Comparison of ENCODE assay signal across 11 cellular contexts in genomic region chr7:41900034-41900433, GRCh38.
DNase-seq lines count a peak whose midpoint lies in the region; ATAC-seq, FAIRE-seq and TF ChIP-seq lines count a peak whose summit lies in the region.
"Had no signal": no experiment of that assay in that cellular context is flagged by ENCODE, and none has a peak within 500 bp of the region (broad histone marks: within the 10 kb centered on the region; RNA-seq: fewer than 3 reads in every experiment).

No MANE protein-coding gene starts in this region.

- no peaks in the 10 kb centered on the region for H4K20me1 ChIP-seq in HepG2 (ENCODE audit: insufficient read depth, low read length)
- no peaks in the 10 kb centered on the region for H4K20me1 ChIP-seq in SK-N-SH (ENCODE audit: insufficient read depth)

- H4K5ac ChIP-seq in mesendoderm (ENCODE audit: low read length), result no peak overlapping the region

- no peaks in the 10 kb centered on the region for H3K36me3 ChIP-seq in HepG2 (replicated peaks in 1 of 2; ENCODE audit: control insufficient read depth in 1 of 2, insufficient read depth in 2 of 2, low read length in 2 of 2)
- no peaks in the 10 kb centered on the region for H3K36me3 ChIP-seq in right lobe of liver
- H3K36me3 ChIP-seq in SK-N-SH (replicated peaks in 1 of 2; ENCODE audit: control insufficient read depth in 1 of 2, insufficient read depth in 2 of 2, low read length in 1 of 2), result no peaks in the 10 kb centered on the region
- H3K36me3 ChIP-seq in mesendoderm (ENCODE audit: control insufficient read depth, insufficient read depth, low read length), result no peaks in the 10 kb centered on the region

- H3F3A ChIP-seq in SK-N-SH (replicated peaks; ENCODE audit: insufficient read depth), result peaks cover 12% of the 10 kb centered on the region

- ATAC-seq in HepG2 (no peak), right lobe of liver (no peak), HG02938 (IDR thresholded peaks at IDR 0.05; ENCODE audit: unreplicated experiment) (no peak)

- H3K9me2 ChIP-seq in SK-N-SH, result no peaks in the 10 kb centered on the region

- no peak overlapping the region for H2BK15ac ChIP-seq in mesendoderm (replicated peaks; ENCODE audit: low read depth)

- intact Hi-C loops in HepG2 (cut with micrococcal nuclease; ENCODE audit: unreplicated experiment), result no loop called here
- intact Hi-C loops in right lobe of liver (cut with DNase I), result no loop called here

- in situ Hi-C loops in HepG2 (cut with HindIII; ENCODE audit: extremely low pct_ligation_motif_present, low pct_unique_long_range_greater_than_20kb), result no loop called here

- H3K4me3 ChIP-seq in HepG2 (replicated peaks in 1 of 3; ENCODE audit: insufficient read depth in 1 of 3, low read depth in 2 of 3, low read length in 3 of 3) (no peak overlapping the region), right lobe of liver (no peak overlapping the region), SK-N-SH (ENCODE audit: low read depth in 2 of 2, low read length in 1 of 2) (0 out of 4 replicates have a peak overlapping the region, but pooled peaks of 1 of the 2 experiments have one; percentile 21), mesendoderm (ENCODE audit: low read length) (no peak overlapping the region)

- H3K9me3 Mint-ChIP-seq in mesothelial cell of epicardium, result peaks cover 16% of the 10 kb centered on the region

- no peak overlapping the region for H3K4ac ChIP-seq in mesendoderm (ENCODE audit: low read depth, low read length)

- H3K4me1 Mint-ChIP-seq in mesothelial cell of epicardium, result peaks cover 25% of the 10 kb centered on the region
- H3K4me1 Mint-ChIP-seq: CD4-positive, CD25-positive, alpha-beta regulatory T cell had no signal

- no TSS peak for BruUV-seq in HepG2 (replicated peaks; lab: Mats Ljungman, UMichigan)

- H3K18ac ChIP-seq in mesendoderm (ENCODE audit: low read length), result no peak overlapping the region

- TF ChIP-seq POLR2A in HepG2 (IDR thresholded peaks at IDR 0.05; ENCODE audit: insufficient read depth in 1 of 2, low read depth in 2 of 2, low read length in 2 of 2), result no peak
- no peak for TF ChIP-seq POLR2A in right lobe of liver (IDR thresholded peaks at IDR 0.05)

- no peak overlapping the region for H2BK5ac ChIP-seq in mesendoderm (ENCODE audit: low read length)

- POLR2A ChIA-PET in HepG2 (lab: Yijun Ruan, JAX) (no interaction called here), SK-N-SH (lab: Yijun Ruan, JAX) (no interaction called here)

- H3K79me2 ChIP-seq in HepG2 (ENCODE audit: insufficient read depth, low read length) (no peaks in the 10 kb centered on the region), SK-N-SH (ENCODE audit: insufficient read depth) (no peaks in the 10 kb centered on the region), mesendoderm (ENCODE audit: control insufficient read depth, insufficient read depth, low read length) (no peaks in the 10 kb centered on the region)

- H2AK5ac ChIP-seq in mesendoderm (ENCODE audit: low read length), result no peak overlapping the region

- CTCF ChIA-PET in HepG2 (lab: Yijun Ruan, JAX; ENCODE audit: low intra/inter-chr PET ratio, low total read pairs), result no interaction called here
- CTCF ChIA-PET in SK-N-SH (lab: Yijun Ruan, JAX), result interaction anchor here (1.4 to 1.6 kb wide), 2 partner anchors 7 to 11 kb away, joined by 3 read pairs; no protein-coding TSS in a partner anchor

- WGBS in HepG2 (ENCODE audit: low lambda C conversion rate), result 0% methylated on average over 3 of the region's 3 CpGs
- 54% methylated on average over 3 of the region's 3 CpGs for WGBS in right lobe of liver (ENCODE audit: insufficient coverage, low coverage, low lambda C conversion rate, missing lambda C conversion rate)
- 4% methylated on average over 3 of the region's 3 CpGs for WGBS in SK-N-SH (ENCODE audit: low lambda C conversion rate)
- no CpG with 5 or more reads among the region's 3 CpGs for WGBS in mesendoderm (ENCODE audit: extremely low coverage, insufficient coverage, low lambda C conversion rate)

- H2AFZ ChIP-seq in HepG2 (ENCODE audit: low read length) (no peak overlapping the region), SK-N-SH (ENCODE audit: low read depth) (peak overlapping the region; percentile 78)

- no peak overlapping the region for H3K4me3 Mint-ChIP-seq in mesothelial cell of epicardium
- H3K4me3 Mint-ChIP-seq: CD4-positive, CD25-positive, alpha-beta regulatory T cell had no signal

- H3K4me1 ChIP-seq in HepG2 (ENCODE audit: insufficient read depth, low read length) (no peaks in the 10 kb centered on the region), right lobe of liver (no peaks in the 10 kb centered on the region), SK-N-SH (ENCODE audit: control insufficient read depth in 1 of 2, insufficient read depth in 2 of 2, low read depth in 1 of 2, low read length in 1 of 2) (peaks cover 0 to 32% of the 10 kb centered on the region in 2 experiments; a peak in 3 of 4 replicates), mesendoderm (ENCODE audit: control insufficient read depth, low read depth, low read length) (no peaks in the 10 kb centered on the region)

- H3K27ac Mint-ChIP-seq in mesothelial cell of epicardium, result peak overlapping the region; percentile 65
- H3K27ac Mint-ChIP-seq: CD4-positive, CD25-positive, alpha-beta regulatory T cell had no signal

- no peak overlapping the region for H3K23ac ChIP-seq in mesendoderm (ENCODE audit: low read length)

- no peaks in the 10 kb centered on the region for H3K79me1 ChIP-seq in mesendoderm (ENCODE audit: low read length)

- H2BK120ac ChIP-seq in mesendoderm (ENCODE audit: low read depth, low read length), result no peak overlapping the region

- TF ChIP-seq EP300 in HepG2 (IDR thresholded peaks at IDR 0.05; ENCODE audit: low read depth in 2 of 2, low read length in 2 of 2), result no peak
- no peak for TF ChIP-seq EP300 in HepG2 (CRISPR knock-in tag; IDR thresholded peaks at IDR 0.05; ENCODE audit: borderline replicate concordance)
- peak in 1 of 2 experiments; percentile 83; a peak in 2 of 4 replicates for TF ChIP-seq EP300 in SK-N-SH (IDR thresholded peaks at IDR 0.05; ENCODE audit: borderline replicate concordance in 1 of 2, low read depth in 1 of 2, low read length in 1 of 2)

- peaks cover 2% of the 10 kb centered on the region for H3K36me3 Mint-ChIP-seq in mesothelial cell of epicardium
- H3K36me3 Mint-ChIP-seq: CD4-positive, CD25-positive, alpha-beta regulatory T cell had no signal

- no peaks in the 10 kb centered on the region for H3K27me3 Mint-ChIP-seq in mesothelial cell of epicardium (ENCODE audit: low read depth)

- H3K27ac ChIP-seq in HepG2 (ENCODE audit: extremely low read length, insufficient read depth, low read length) (no peak overlapping the region), right lobe of liver (no peak overlapping the region), SK-N-SH (ENCODE audit: low read depth in 2 of 2, low read length in 1 of 2) (peak overlapping the region; percentile 44 to 77; a peak in 3 of 4 replicates), mesendoderm (ENCODE audit: low read depth, low read length) (no peak overlapping the region)
- H3K27ac ChIP-seq: 22Rv1 had no signal

- H3K56ac ChIP-seq in mesendoderm (ENCODE audit: low read length), result no peak overlapping the region

- no peaks in the 10 kb centered on the region for H3K9me3 ChIP-seq in HepG2 (ENCODE audit: low read length)
- H3K9me3 ChIP-seq in right lobe of liver, result no peaks in the 10 kb centered on the region
- no peaks in the 10 kb centered on the region; the same call in 1 of the 2 replicates for H3K9me3 ChIP-seq in SK-N-SH

- DNase-seq in HepG2 (ENCODE audit: low spot score) (no peak), right lobe of liver (no peak), SK-N-SH (no peak), mesothelial cell of epicardium (ENCODE audit: low spot score in 2 of 2, unreplicated experiment in 2 of 2) (no peak), mesendoderm (no peak), iPS-NIHi7 (ENCODE audit: extremely low spot score) (no peak), NCI-H2196 treated with DMSO at 0.1 percent for 48 hours (lab: John Stamatoyannopoulos, UW; ENCODE audit: unreplicated experiment) (no peak)
- DNase-seq: CD4-positive, CD25-positive, alpha-beta regulatory T cell; H7 had no signal

- no peaks in the 10 kb centered on the region for H3K27me3 ChIP-seq in HepG2 (ENCODE audit: control insufficient read depth in 1 of 2, insufficient read depth in 2 of 2, low read length in 2 of 2)
- no peaks in the 10 kb centered on the region for H3K27me3 ChIP-seq in right lobe of liver
- no peaks in the 10 kb centered on the region for H3K27me3 ChIP-seq in SK-N-SH (ENCODE audit: insufficient read depth)
- no peaks in the 10 kb centered on the region for H3K27me3 ChIP-seq in mesendoderm (ENCODE audit: insufficient read depth, low read length, poor library complexity)

- no peak overlapping the region for H3K9ac ChIP-seq in HepG2 (ENCODE audit: insufficient read depth, low read depth, low read length)
- H3K9ac ChIP-seq in SK-N-SH, result peak overlapping the region; percentile 49
- no peak overlapping the region for H3K9ac ChIP-seq in mesendoderm (ENCODE audit: low read length)

- no peak overlapping the region for H4K8ac ChIP-seq in mesendoderm (ENCODE audit: low read depth, low read length)

- TF ChIP-seq CTCF in HepG2 (CRISPR knock-in tag; IDR thresholded peaks at IDR 0.05) (no peak), right lobe of liver (IDR thresholded peaks at IDR 0.05) (no peak), SK-N-SH (IDR thresholded peaks at IDR 0.05) (no peak), mesothelial cell of epicardium (IDR thresholded peaks at IDR 0.05; ENCODE audit: unreplicated experiment) (no peak)

- H3K4me2 ChIP-seq in HepG2 (ENCODE audit: low read depth, low read length) (no peak overlapping the region), SK-N-SH (peak overlapping the region; percentile 50), mesendoderm (ENCODE audit: low read length) (no peak overlapping the region)

- no peak for TF ChIP-seq RAD21 in HepG2 (CRISPR knock-in tag; IDR thresholded peaks at IDR 0.05)
- TF ChIP-seq RAD21 in SK-N-SH (IDR thresholded peaks at IDR 0.05; ENCODE audit: low read length), result no peak

- FAIRE-seq in HepG2 (lab: Jason Lieb, UNC), result no peak

TF ChIP-seq in HepG2, 621 proteins besides CTCF, POLR2A, EP300 and RAD21:
- TF ChIP-seq ATF7 (IDR thresholded peaks at IDR 0.05), result 0 out of 2 replicates have a peak, but pooled peaks have one; percentile 2
- TF ChIP-seq ATF7 (CRISPR knock-in tag; IDR thresholded peaks at IDR 0.05), result no peak
- no peak for TF ChIP-seq NBN (conservative IDR thresholded peaks at IDR 0.05)
TF ChIP-seq in HepG2: peak in this region for 1.

TF ChIP-seq in SK-N-SH, 30 proteins besides CTCF, POLR2A, EP300 and RAD21 (continues in another document):
- TF ChIP-seq MXI1 (IDR thresholded peaks at IDR 0.05; ENCODE audit: low read depth, low read length) (no peak), MEF2A (IDR thresholded peaks at IDR 0.05; ENCODE audit: borderline replicate concordance, low read depth) (no peak), RFX5 (IDR thresholded peaks at IDR 0.05; ENCODE audit: low read length) (no peak), TEAD4 (IDR thresholded peaks at IDR 0.05; ENCODE audit: borderline replicate concordance, insufficient read depth) (peak; percentile 71; the same call in 1 of the 2 replicates), NRF1 (IDR thresholded peaks at IDR 0.05; ENCODE audit: low read depth, low read length) (no peak), FOXJ3 (CRISPR knock-in tag; IDR thresholded peaks at IDR 0.05) (no peak), RCOR1 (IDR thresholded peaks at IDR 0.05; ENCODE audit: low read length) (no peak), SMC3 (IDR thresholded peaks at IDR 0.05; ENCODE audit: low read depth, low read length) (no peak), NFIC (IDR thresholded peaks at IDR 0.05; ENCODE audit: borderline replicate concordance) (peak; percentile 40; the same call in 1 of the 2 replicates)

Comparison
In these comparisons a context has a peak if more than half of its experiments do, and no peak if none do; other contexts are left out.
1. H3K27ac ChIP-seq: peak in SK-N-SH (2 of 2); none in HepG2 (single experiment), right lobe of liver (0 of 3) and mesendoderm (single experiment).
2. Of the 25 proteins assayed by ChIP-seq in both HepG2 and SK-N-SH: peak only in HepG2: none; only in SK-N-SH: FOSL2, JUND, MAX, NFIC, PBX3, POLR2AphosphoS5 and 1 more; in both: none; in neither: 17; mixed calls (peak in some experiments, not most) for 1.